ENCODE assay signal across 4 cellular contexts in the genomic region with DNA sequence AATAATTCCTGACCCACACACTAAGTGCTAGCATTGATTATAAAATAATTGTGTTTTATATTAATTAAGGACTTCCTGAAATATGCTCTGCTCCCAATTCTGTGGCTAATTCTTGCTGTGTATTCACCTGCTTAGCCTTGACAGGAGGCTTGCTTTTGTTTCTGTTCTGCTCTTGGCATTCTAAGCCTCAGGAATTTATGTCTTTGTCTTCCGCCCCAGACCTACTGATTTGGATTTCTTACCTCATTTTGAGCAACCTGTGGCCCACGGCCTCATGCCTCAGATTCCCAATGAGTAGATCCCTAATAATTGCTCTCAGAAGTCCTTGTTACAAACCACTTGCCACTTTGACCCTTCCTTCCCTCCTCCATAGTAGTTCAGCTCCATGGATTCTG. TPM values are rescaled to one million over a fixed set of nuclear protein-coding genes. Genes with fewer than 3 reads are reported as not detected.
"Had no signal": no experiment of that assay in that cellular context is flagged by ENCODE, and none has a peak within 500 bp of the region (broad histone marks: within the 10 kb centered on the region; RNA-seq: fewer than 3 reads in every experiment).

No MANE protein-coding gene starts in this region.

RNA-seq across cellular contexts. Expression of gene CTAGE6, which starts 40.4 kb away (rescaled TPM):
- total RNA-seq: H4, H7, H9 had no signal
- polyA plus RNA-seq: GM23248 had no signal
